Comparison of ENCODE assay signal across 10 cellular contexts in genomic region chr17:67490471-67490870, GRCh38.
DNase-seq lines count a peak whose midpoint lies in the region; ATAC-seq, FAIRE-seq and TF ChIP-seq lines count a peak whose summit lies in the region.
"Had no signal": no experiment of that assay in that cellular context is flagged by ENCODE, and none has a peak within 500 bp of the region (broad histone marks: within the 10 kb centered on the region; RNA-seq: fewer than 3 reads in every experiment).

No MANE protein-coding gene starts in this region.

- DNase-seq in HepG2 (ENCODE audit: low spot score) (no peak), head of caudate nucleus (no peak), kidney glomerular epithelial cell (lab: John Stamatoyannopoulos, UW) (no peak)
- no peak for DNase-seq in naive thymus-derived CD8-positive, alpha-beta T cell
- no peak for DNase-seq in stimulated activated CD4-positive, alpha-beta T cell treated with anti-CD3 and anti-CD28 coated beads, Interleukin-1b, Interleukin-23, amount 100 ng/mL, for 48 hours

- no peaks in the 10 kb centered on the region for H3K9me3 Mint-ChIP-seq in naive thymus-derived CD8-positive, alpha-beta T cell

- peak overlapping the region in 5 of 10 donors; percentile 5 to 41 (median 30) for H3K4me3 Mint-ChIP-seq in naive thymus-derived CD8-positive, alpha-beta T cell
- H3K4me3 Mint-ChIP-seq: CD14-positive monocyte had no signal

- H3K36me3 ChIP-seq in liver (ENCODE audit: control insufficient read depth in 4 of 4, insufficient read depth in 3 of 4, low read depth in 1 of 4, low read length in 3 of 4) = no peaks in the 10 kb centered on the region
- no peaks in the 10 kb centered on the region for H3K36me3 ChIP-seq in HepG2 (replicated peaks in 1 of 2; ENCODE audit: control insufficient read depth in 1 of 2, insufficient read depth in 2 of 2, low read length in 2 of 2)
- no peaks in the 10 kb centered on the region for H3K36me3 ChIP-seq in endocrine pancreas (ENCODE audit: control insufficient read depth, insufficient read depth, low read length)
- H3K36me3 ChIP-seq: WERI-Rb-1 had no signal

- in situ Hi-C loops in HepG2 (cut with HindIII; ENCODE audit: extremely low pct_ligation_motif_present, low pct_unique_long_range_greater_than_20kb) = no loop called here

- ATAC-seq in HepG2 = no peak
- no peak for ATAC-seq in naive thymus-derived CD8-positive, alpha-beta T cell
- no peak for ATAC-seq in HG03469 (IDR thresholded peaks at IDR 0.05; ENCODE audit: unreplicated experiment)

- no peak overlapping the region for H2AFZ ChIP-seq in HepG2 (ENCODE audit: low read length)

- no peak overlapping the region for H3K4me2 ChIP-seq in HepG2 (ENCODE audit: low read depth, low read length)

- H3K79me2 ChIP-seq in HepG2 (ENCODE audit: insufficient read depth, low read length) = no peaks in the 10 kb centered on the region

- no peaks in the 10 kb centered on the region for H3K27me3 Mint-ChIP-seq in naive thymus-derived CD8-positive, alpha-beta T cell

- H3K9me3 ChIP-seq in liver (ENCODE audit: control insufficient read depth in 4 of 4, low read length in 3 of 4) (no peaks in the 10 kb centered on the region), HepG2 (ENCODE audit: low read length) (no peaks in the 10 kb centered on the region), endocrine pancreas (ENCODE audit: control insufficient read depth, low read length) (no peaks in the 10 kb centered on the region)

- POLR2A ChIA-PET in HepG2 (lab: Yijun Ruan, JAX) = no interaction called here
- POLR2A ChIA-PET in naive thymus-derived CD8-positive, alpha-beta T cell (lab: Charles Lee) = interaction anchor here (1.0 to 1.3 kb wide), 2 partner anchors 13 to 227 kb away, joined by 3 to 4 read pairs; no protein-coding TSS in a partner anchor

- no peak for TF ChIP-seq EP300 in HepG2 (IDR thresholded peaks at IDR 0.05; ENCODE audit: low read depth in 2 of 2, low read length in 2 of 2)
- no peak for TF ChIP-seq EP300 in HepG2 (CRISPR knock-in tag; IDR thresholded peaks at IDR 0.05; ENCODE audit: borderline replicate concordance)

- H3K9ac ChIP-seq in liver (ENCODE audit: low read depth in 1 of 2, low read length in 2 of 2) (no peak overlapping the region), HepG2 (ENCODE audit: insufficient read depth, low read depth, low read length) (no peak overlapping the region), endocrine pancreas (ENCODE audit: control insufficient read depth, insufficient read depth, low read length) (peak overlapping the region; percentile 54)

- TF ChIP-seq RAD21 in liver (IDR thresholded peaks at IDR 0.05) (no peak), HepG2 (CRISPR knock-in tag; IDR thresholded peaks at IDR 0.05) (no peak)

- H3K27ac ChIP-seq in liver (ENCODE audit: low read depth in 1 of 2, low read length in 2 of 2) (no peak overlapping the region), HepG2 (ENCODE audit: extremely low read length, insufficient read depth, low read length) (no peak overlapping the region)
- H3K27ac ChIP-seq: WERI-Rb-1 had no signal

- 82% methylated on average over 10 of the region's 10 CpGs for WGBS in liver
- 54% methylated on average over 10 of the region's 10 CpGs for whole genome bisulfite sequencing in HepG2 (ENCODE audit: low lambda C conversion rate)

- peak overlapping the region in 7 of 10 donors; percentile 4 to 88 (median 60) for H3K27ac Mint-ChIP-seq in naive thymus-derived CD8-positive, alpha-beta T cell

- no TSS peak for BruUV-seq in HepG2 (replicated peaks; lab: Mats Ljungman, UMichigan)

- H3K4me3 ChIP-seq in liver (ENCODE audit: low read depth in 1 of 3, low read length in 3 of 3) (no peak overlapping the region), HepG2 (replicated peaks in 1 of 3; ENCODE audit: insufficient read depth in 1 of 3, low read depth in 2 of 3, low read length in 3 of 3) (no peak overlapping the region), endocrine pancreas (ENCODE audit: control insufficient read depth, insufficient read depth, low read length) (peak overlapping the region; percentile 29)

- intact Hi-C loops in HepG2 (cut with micrococcal nuclease; ENCODE audit: unreplicated experiment) (no loop called here), head of caudate nucleus (cut with DNase I) (no loop called here)

- H3K36me3 Mint-ChIP-seq in naive thymus-derived CD8-positive, alpha-beta T cell = peaks cover 0 to 33% (median 6%) of the 10 kb centered on the region in 3 donors

- CTCF ChIA-PET in HepG2 (lab: Yijun Ruan, JAX; ENCODE audit: low intra/inter-chr PET ratio, low total read pairs) = no interaction called here

- TF ChIP-seq POLR2A in HepG2 (IDR thresholded peaks at IDR 0.05; ENCODE audit: insufficient read depth in 1 of 2, low read depth in 2 of 2, low read length in 2 of 2) = no peak

- H3K4me1 ChIP-seq in liver (ENCODE audit: control insufficient read depth in 4 of 4, insufficient read depth in 4 of 4, low read length in 3 of 4) (peaks cover 3 to 9% (median 6%) of the 10 kb centered on the region in 4 donors), HepG2 (ENCODE audit: insufficient read depth, low read length) (peaks cover 17% of the 10 kb centered on the region), endocrine pancreas (ENCODE audit: control insufficient read depth, insufficient read depth, low read length) (peaks cover 4% of the 10 kb centered on the region)

- H4K20me1 ChIP-seq in HepG2 (ENCODE audit: insufficient read depth, low read length) = no peaks in the 10 kb centered on the region

- no peak for FAIRE-seq in HepG2 (lab: Jason Lieb, UNC)

- peaks cover 48 to 89% (median 87%) of the 10 kb centered on the region in 4 donors for H3K4me1 Mint-ChIP-seq in naive thymus-derived CD8-positive, alpha-beta T cell

- H3K27me3 ChIP-seq in liver (ENCODE audit: control insufficient read depth in 4 of 4, insufficient read depth in 4 of 4, low read length in 3 of 4) (no peaks in the 10 kb centered on the region), HepG2 (ENCODE audit: control insufficient read depth in 1 of 2, insufficient read depth in 2 of 2, low read length in 2 of 2) (no peaks in the 10 kb centered on the region), endocrine pancreas (ENCODE audit: control insufficient read depth, insufficient read depth, low read length) (no peaks in the 10 kb centered on the region)

- peak; percentile 1 for TF ChIP-seq CTCF in liver (IDR thresholded peaks at IDR 0.05; ENCODE audit: low read depth, low read length, missing input control)
- no peak for TF ChIP-seq CTCF in HepG2 (CRISPR knock-in tag; IDR thresholded peaks at IDR 0.05)

TF ChIP-seq in liver, 16 proteins besides CTCF, POLR2A, EP300 and RAD21 (continues in another document):
- TF ChIP-seq MAX (IDR thresholded peaks at IDR 0.05) (no peak), TAF1 (conservative IDR thresholded peaks at IDR 0.05) (no peak), NR2F2 (IDR thresholded peaks at IDR 0.05) (no peak), FOXA1 (IDR thresholded peaks at IDR 0.05) (no peak), RXRA (IDR thresholded peaks at IDR 0.05) (no peak), HNF4A (conservative IDR thresholded peaks at IDR 0.05) (no peak), FOXA2 (IDR thresholded peaks at IDR 0.05) (no peak)
- TF ChIP-seq, protein P1, sequence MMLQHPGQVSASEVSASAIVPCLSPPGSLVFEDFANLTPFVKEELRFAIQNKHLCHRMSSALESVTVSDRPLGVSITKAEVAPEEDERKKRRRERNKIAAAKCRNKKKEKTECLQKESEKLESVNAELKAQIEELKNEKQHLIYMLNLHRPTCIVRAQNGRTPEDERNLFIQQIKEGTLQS (IDR thresholded peaks at IDR 0.05) = no peak

TF ChIP-seq in HepG2, 621 proteins besides CTCF, POLR2A, EP300 and RAD21 (continues in another document):
- TF ChIP-seq, protein P2, sequence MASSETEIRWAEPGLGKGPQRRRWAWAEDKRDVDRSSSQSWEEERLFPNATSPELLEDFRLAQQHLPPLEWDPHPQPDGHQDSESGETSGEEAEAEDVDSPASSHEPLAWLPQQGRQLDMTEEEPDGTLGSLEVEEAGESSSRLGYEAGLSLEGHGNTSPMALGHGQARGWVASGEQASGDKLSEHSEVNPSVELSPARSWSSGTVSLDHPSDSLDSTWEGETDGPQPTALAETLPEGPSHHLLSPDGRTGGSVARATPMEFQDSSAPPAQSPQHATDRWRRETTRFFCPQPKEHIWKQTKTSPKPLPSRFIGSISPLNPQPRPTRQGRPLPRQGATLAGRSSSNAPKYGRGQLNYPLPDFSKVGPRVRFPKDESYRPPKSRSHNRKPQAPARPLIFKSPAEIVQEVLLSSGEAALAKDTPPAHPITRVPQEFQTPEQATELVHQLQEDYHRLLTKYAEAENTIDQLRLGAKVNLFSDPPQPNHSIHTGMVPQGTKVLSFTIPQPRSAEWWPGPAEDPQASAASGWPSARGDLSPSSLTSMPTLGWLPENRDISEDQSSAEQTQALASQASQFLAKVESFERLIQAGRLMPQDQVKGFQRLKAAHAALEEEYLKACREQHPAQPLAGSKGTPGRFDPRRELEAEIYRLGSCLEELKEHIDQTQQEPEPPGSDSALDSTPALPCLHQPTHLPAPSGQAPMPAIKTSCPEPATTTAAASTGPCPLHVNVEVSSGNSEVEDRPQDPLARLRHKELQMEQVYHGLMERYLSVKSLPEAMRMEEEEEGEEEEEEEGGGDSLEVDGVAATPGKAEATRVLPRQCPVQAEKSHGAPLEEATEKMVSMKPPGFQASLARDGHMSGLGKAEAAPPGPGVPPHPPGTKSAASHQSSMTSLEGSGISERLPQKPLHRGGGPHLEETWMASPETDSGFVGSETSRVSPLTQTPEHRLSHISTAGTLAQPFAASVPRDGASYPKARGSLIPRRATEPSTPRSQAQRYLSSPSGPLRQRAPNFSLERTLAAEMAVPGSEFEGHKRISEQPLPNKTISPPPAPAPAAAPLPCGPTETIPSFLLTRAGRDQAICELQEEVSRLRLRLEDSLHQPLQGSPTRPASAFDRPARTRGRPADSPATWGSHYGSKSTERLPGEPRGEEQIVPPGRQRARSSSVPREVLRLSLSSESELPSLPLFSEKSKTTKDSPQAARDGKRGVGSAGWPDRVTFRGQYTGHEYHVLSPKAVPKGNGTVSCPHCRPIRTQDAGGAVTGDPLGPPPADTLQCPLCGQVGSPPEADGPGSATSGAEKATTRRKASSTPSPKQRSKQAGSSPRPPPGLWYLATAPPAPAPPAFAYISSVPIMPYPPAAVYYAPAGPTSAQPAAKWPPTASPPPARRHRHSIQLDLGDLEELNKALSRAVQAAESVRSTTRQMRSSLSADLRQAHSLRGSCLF (CRISPR knock-in tag; IDR thresholded peaks at IDR 0.05; ENCODE audit: borderline replicate concordance) = no peak
- no peak for TF ChIP-seq TRAFD1 (CRISPR knock-in tag; IDR thresholded peaks at IDR 0.05; ENCODE audit: borderline replicate concordance)
